In the genomic region with DNA sequence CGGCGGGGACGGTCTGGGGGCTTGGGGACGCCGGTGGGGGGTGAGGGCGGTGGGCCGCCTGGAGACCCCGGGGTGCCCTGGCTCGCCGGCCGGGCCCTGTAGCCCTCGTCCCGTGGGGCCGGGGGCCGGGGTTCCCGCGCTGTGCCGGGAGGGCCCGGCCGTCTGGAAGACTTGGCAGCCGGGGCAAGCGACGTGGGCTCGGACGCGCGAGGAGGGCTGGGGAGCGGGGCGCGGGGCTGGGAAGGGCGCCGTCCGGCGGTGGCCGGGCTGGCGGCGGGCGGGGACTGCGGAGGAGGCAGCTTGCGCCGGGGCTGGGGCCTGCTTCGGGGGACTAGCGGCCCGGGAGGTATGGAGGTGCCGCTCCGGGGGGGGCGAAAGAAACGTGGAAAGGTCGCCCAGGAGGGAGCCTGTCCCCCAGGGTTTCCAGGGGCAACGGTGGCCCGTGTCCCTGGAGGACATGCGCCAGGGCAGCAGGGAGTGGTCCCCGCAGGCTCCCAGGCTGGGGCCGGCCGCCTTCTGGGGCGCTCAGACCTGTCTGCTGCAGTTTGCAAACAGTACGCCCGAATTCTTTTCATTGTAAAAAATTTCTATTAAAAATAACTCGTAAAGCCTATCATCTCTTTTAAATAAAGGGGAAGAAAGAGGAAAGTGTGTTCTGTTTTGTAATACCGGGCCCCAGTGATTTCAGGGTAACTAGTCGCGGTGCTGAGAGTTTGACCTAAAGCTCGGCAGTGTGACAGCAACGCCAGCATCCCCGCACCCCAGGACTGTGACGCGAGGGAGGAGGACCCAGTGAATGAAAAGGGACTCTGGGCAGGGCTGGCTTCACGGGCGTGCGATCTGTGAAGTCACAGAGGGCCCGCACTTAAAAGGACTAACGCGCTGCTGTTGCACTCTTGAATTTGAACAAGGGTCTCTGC, we compare ENCODE assay signal across 8 cellular contexts. TPM values are rescaled to one million over a fixed set of nuclear protein-coding genes. Genes with fewer than 3 reads are reported as not detected.
A peak's percentile ranks its signal among the peaks of the same experiment; 100 is the strongest.
DNase-seq lines count a peak whose midpoint lies in the region; ATAC-seq, FAIRE-seq and TF ChIP-seq lines count a peak whose summit lies in the region.

No MANE protein-coding gene starts in this region.

- peaks cover 34% of the 10 kb centered on the region for H3K4me1 ChIP-seq in Loucy (ENCODE audit: insufficient read depth, low read length, poor library complexity, severe bottlenecking)
- peaks cover 46% of the 10 kb centered on the region for H3K4me1 ChIP-seq in HepG2 (ENCODE audit: insufficient read depth, low read length)

- H3K9me2 ChIP-seq in Loucy (replicated peaks; ENCODE audit: low read depth, low read length), result no peaks in the 10 kb centered on the region

- peaks cover 29% of the 10 kb centered on the region for H4K20me1 ChIP-seq in Loucy (ENCODE audit: insufficient read depth, low read length, poor library complexity, severe bottlenecking)
- H4K20me1 ChIP-seq in HepG2 (ENCODE audit: insufficient read depth, low read length), result no peaks in the 10 kb centered on the region

- DNase-seq in GM10248 (ENCODE audit: extremely low spot score) (peak; percentile 57), H54 (ENCODE audit: insufficient read length, low spot score) (peak; percentile 43), coronary artery (ENCODE audit: low spot score) (peak; percentile 81), HepG2 (ENCODE audit: low spot score) (peak; percentile 53), AML-193 (lab: John Stamatoyannopoulos, UW) (no peak)
- peak; percentile 51 to 61 for DNase-seq in activated CD4-positive, alpha-beta T cell treated with anti-CD3 and anti-CD28 coated beads for 4 hours
- DNase-seq in stimulated activated CD4-positive, alpha-beta T cell treated with anti-CD3 and anti-CD28 coated beads, Interleukin-4, amount 100 ng/mL, for 24 hours, result peak; percentile 67

- POLR2A ChIA-PET in GM10248 (lab: Yijun Ruan, JAX), result no interaction called here
- POLR2A ChIA-PET in HepG2 (lab: Yijun Ruan, JAX), result interaction anchor here (1.8 kb wide), 1 partner anchor 144 kb away, joined by 5 read pairs; no protein-coding TSS in a partner anchor

- H2AFZ ChIP-seq in Loucy (ENCODE audit: low read length), result peak overlapping the region; percentile 79
- H2AFZ ChIP-seq in HepG2 (ENCODE audit: low read length), result no peak overlapping the region

- peak overlapping the region; percentile 79 for H3K4me3 ChIP-seq in Loucy (ENCODE audit: low read length, poor library complexity, severe bottlenecking)
- peak overlapping the region; percentile 97 for H3K4me3 ChIP-seq in coronary artery
- H3K4me3 ChIP-seq in HepG2 (replicated peaks in 1 of 3; ENCODE audit: insufficient read depth in 1 of 3, low read depth in 2 of 3, low read length in 3 of 3), result peak overlapping the region; percentile 80 to 92 (median 88)

- peak; percentile 30 for TF ChIP-seq CTCF in GM10248 (IDR thresholded peaks at IDR 0.05; ENCODE audit: control extremely low read depth, extremely low read depth, low read depth, missing control alignments)
- 0 out of 2 replicates have a peak, but pooled peaks have one; percentile 21 for TF ChIP-seq CTCF in Loucy (conservative IDR thresholded peaks at IDR 0.05; ENCODE audit: low read length)
- no peak for TF ChIP-seq CTCF in coronary artery (IDR thresholded peaks at IDR 0.05)
- no peak for TF ChIP-seq CTCF in HepG2 (CRISPR knock-in tag; IDR thresholded peaks at IDR 0.05)

- ATAC-seq in HepG2, result peak; percentile 70

- H3F3A ChIP-seq in Loucy (ENCODE audit: low read depth), result no peaks in the 10 kb centered on the region

- H3K27me3 ChIP-seq in Loucy (ENCODE audit: insufficient read depth, low read length, poor library complexity, severe bottlenecking), result no peaks in the 10 kb centered on the region
- H3K27me3 ChIP-seq in HepG2 (ENCODE audit: control insufficient read depth in 1 of 2, insufficient read depth in 2 of 2, low read length in 2 of 2), result no peaks in the 10 kb centered on the region; a peak in 2 of 5 replicates

- peaks cover 41% of the 10 kb centered on the region for H3K79me2 ChIP-seq in Loucy (ENCODE audit: insufficient read depth, low read length)
- peaks cover 32% of the 10 kb centered on the region for H3K79me2 ChIP-seq in HepG2 (ENCODE audit: insufficient read depth, low read length)

- intact Hi-C loops in HepG2 (cut with micrococcal nuclease; ENCODE audit: unreplicated experiment), result loop anchor here (1.0 to 5.0 kb wide), 3 partner anchors 100 to 144 kb away; no protein-coding TSS in a partner anchor

- no TSS peak for BruUV-seq in HepG2 (replicated peaks; lab: Mats Ljungman, UMichigan)

- TF ChIP-seq RAD21 in HepG2 (CRISPR knock-in tag; IDR thresholded peaks at IDR 0.05), result no peak

- no peak for TF ChIP-seq EP300 in HepG2 (IDR thresholded peaks at IDR 0.05; ENCODE audit: low read depth in 2 of 2, low read length in 2 of 2)
- no peak for TF ChIP-seq EP300 in HepG2 (CRISPR knock-in tag; IDR thresholded peaks at IDR 0.05; ENCODE audit: borderline replicate concordance)

- H3K9ac ChIP-seq in Loucy (ENCODE audit: low read depth, low read length, poor library complexity, severe bottlenecking) (peak overlapping the region; percentile 79), HepG2 (ENCODE audit: insufficient read depth, low read depth, low read length) (peak overlapping the region; percentile 72)

- 1% methylated on average over 24 of the region's 73 CpGs for WGBS in HepG2 (ENCODE audit: low lambda C conversion rate)

- H3K9me3 ChIP-seq in Loucy (ENCODE audit: insufficient read depth, low read depth, low read length), result no peaks in the 10 kb centered on the region
- H3K9me3 ChIP-seq in HepG2 (ENCODE audit: low read length), result no peaks in the 10 kb centered on the region

- H3K4me2 ChIP-seq in Loucy (ENCODE audit: low read depth, low read length, poor library complexity, severe bottlenecking), result peak overlapping the region; percentile 80
- peak overlapping the region; percentile 94 for H3K4me2 ChIP-seq in HepG2 (ENCODE audit: low read depth, low read length)

- TF ChIP-seq POLR2A in H54 (IDR thresholded peaks at IDR 0.05; ENCODE audit: low read depth, low read length), result peak; percentile 43; the same call in 1 of the 2 replicates
- TF ChIP-seq POLR2A in HepG2 (IDR thresholded peaks at IDR 0.05; ENCODE audit: insufficient read depth in 1 of 2, low read depth in 2 of 2, low read length in 2 of 2), result no peak

- H3K27ac ChIP-seq in coronary artery (peak overlapping the region; percentile 97 to 99), HepG2 (ENCODE audit: extremely low read length, insufficient read depth, low read length) (peak overlapping the region; percentile 54)

- in situ Hi-C loops in HepG2 (cut with HindIII; ENCODE audit: extremely low pct_ligation_motif_present, low pct_unique_long_range_greater_than_20kb), result loop anchor here (5.0 kb wide), 2 partner anchors 140 to 145 kb away; no protein-coding TSS in a partner anchor

- FAIRE-seq in H54 (lab: Jason Lieb, UNC) (no peak), HepG2 (lab: Jason Lieb, UNC) (no peak)

- no peaks in the 10 kb centered on the region for H3K36me3 ChIP-seq in Loucy (ENCODE audit: insufficient read depth, low read length)
- H3K36me3 ChIP-seq in HepG2 (replicated peaks in 1 of 2; ENCODE audit: control insufficient read depth in 1 of 2, insufficient read depth in 2 of 2, low read length in 2 of 2), result no peaks in the 10 kb centered on the region

- CTCF ChIA-PET in GM10248 (lab: Yijun Ruan, JAX), result interaction anchor here (1.0 to 2.2 kb wide), 7 partner anchors 11 to 187 kb away, joined by 3 to 10 read pairs (median 4); no protein-coding TSS in a partner anchor
- CTCF ChIA-PET in HepG2 (lab: Yijun Ruan, JAX; ENCODE audit: low intra/inter-chr PET ratio, low total read pairs), result interaction anchor here (2.4 kb wide), 1 partner anchor 144 kb away, joined by 13 read pairs; no protein-coding TSS in a partner anchor

TF ChIP-seq in HepG2, 621 proteins besides CTCF, POLR2A, EP300 and RAD21 (continues in another document):
- no peak for TF ChIP-seq ZNF414 (CRISPR knock-in tag; IDR thresholded peaks at IDR 0.05)

RNA-seq across cellular contexts. Expression of gene ANKH, which starts 0.8 kb away (rescaled TPM):
- total RNA-seq in HepG2 (2016; rRNA removed; fragmentation: Illumina TruSeq; extraction: Trizol), result 20.5 and 25.0 TPM in 2 replicates
- total RNA-seq in HepG2 (2016; cell fraction: cytosol; rRNA removed; fragmentation: Illumina TruSeq; extraction: Trizol; ENCODE audit: low read depth), result 30.6 and 33.5 TPM in 2 replicates
- total RNA-seq in HepG2 (2016; cell fraction: insoluble cytoplasmic fraction; rRNA removed; fragmentation: Illumina TruSeq; extraction: Trizol), result 16.2 and 25.0 TPM in 2 replicates
- 65.6 and 68.7 TPM in 2 replicates for total RNA-seq in HepG2 (2016; cell fraction: membrane; rRNA removed; fragmentation: Illumina TruSeq; extraction: Trizol)
- 32.7 and 39.4 TPM in 2 replicates for total RNA-seq in HepG2 (2016; cell fraction: nucleus; rRNA removed; fragmentation: Illumina TruSeq; extraction: Trizol)
- polyA plus RNA-seq in HepG2 (2011; rRNA removed), result 36.0 and 37.5 TPM in 2 replicates
- polyA plus RNA-seq in HepG2 (2011; cell fraction: cytosol; rRNA removed), result 42.6 and 44.0 TPM in 2 replicates
- 25.8 and 30.6 TPM in 2 replicates for polyA plus RNA-seq in HepG2 (2011; cell fraction: nucleus; rRNA removed)
- 30.1 and 34.0 TPM in 2 replicates for polyA plus RNA-seq in HepG2 (2012)
- polyA plus RNA-seq in HepG2 (2016; cell fraction: cytosol; fragmentation: Illumina TruSeq; extraction: Trizol; ENCODE audit: low read depth), result 56.4 and 58.7 TPM in 2 replicates
- polyA plus RNA-seq in HepG2 (2016; cell fraction: insoluble cytoplasmic fraction; fragmentation: Illumina TruSeq; extraction: Trizol; ENCODE audit: low read depth), result 31.3 and 37.0 TPM in 2 replicates
- polyA plus RNA-seq in HepG2 (2016; cell fraction: membrane; fragmentation: Illumina TruSeq; extraction: Trizol; ENCODE audit: low read depth), result 82.3 and 96.6 TPM in 2 replicates
- 37.3 and 45.0 TPM in 2 replicates for polyA plus RNA-seq in HepG2 (2016; cell fraction: nucleus; fragmentation: Illumina TruSeq; extraction: Trizol; ENCODE audit: insufficient read depth, low read depth)
- polyA minus RNA-seq in HepG2 (2011; rRNA and poly(A)+ RNA removed; ENCODE audit: low replicate concordance), result 91.4 and 122 TPM in 2 replicates
- polyA minus RNA-seq in HepG2 (2011; cell fraction: cytosol; rRNA and poly(A)+ RNA removed), result 20.7 and 21.6 TPM in 2 replicates
- polyA minus RNA-seq in HepG2 (2011; cell fraction: nucleus; rRNA and poly(A)+ RNA removed), result 54.6 and 56.5 TPM in 2 replicates

Comparison
In these comparisons a context has a peak if more than half of its experiments do, and no peak if none do; other contexts are left out.
1. DNase-seq: peak in GM10248 (single experiment), H54 (single experiment), activated CD4-positive, alpha-beta T cell treated with anti-CD3 and anti-CD28 coated beads for 4 hours (2 of 2), coronary artery (single experiment), HepG2 (single experiment) and stimulated activated CD4-positive, alpha-beta T cell treated with anti-CD3 and anti-CD28 coated beads, Interleukin-4, amount 100 ng/mL, for 24 hours (single experiment); none in AML-193 (0 of 2).
2. CTCF ChIP-seq: peak in GM10248 (single experiment) and Loucy (single experiment); none in coronary artery (single experiment) and HepG2 (single experiment).
3. Peak in every context shown above with its lines, with median percentiles within 50 percentile points of each other: H3K4me3 ChIP-seq.